In genomic region chr21:31659286-31660133, GRCh38 we compare ENCODE assay signal across 8 cellular contexts. TPM values are rescaled to one million over a fixed set of nuclear protein-coding genes. Genes with fewer than 3 reads are reported as not detected.
DNase-seq lines count a peak whose midpoint lies in the region; ATAC-seq and TF ChIP-seq lines count a peak whose summit lies in the region.

Gene SOD1 (plus strand): TSS chr21:31659693. CDS start chr21:31659770, 77 bp downstream.

- peaks cover 67% of the 10 kb centered on the region for H3K4me1 Mint-ChIP-seq in activated naive CD4-positive, alpha-beta T cell treated with anti-CD3 and anti-CD28 coated beads, Interleukin-2, amount 50 U/mL, for 24 hours

- H3K36me3 Mint-ChIP-seq in activated naive CD4-positive, alpha-beta T cell treated with anti-CD3 and anti-CD28 coated beads, Interleukin-2, amount 50 U/mL, for 24 hours, result peaks cover 11% of the 10 kb centered on the region

- peaks cover 43% of the 10 kb centered on the region for H3K4me1 ChIP-seq in suprapubic skin

- H3K27ac ChIP-seq in suprapubic skin, result peak within 1 kb of the TSS; percentile 95

- H3K27me3 Mint-ChIP-seq in activated naive CD4-positive, alpha-beta T cell treated with anti-CD3 and anti-CD28 coated beads, Interleukin-2, amount 50 U/mL, for 24 hours, result no peaks in the 10 kb centered on the region

- H3K36me3 ChIP-seq in suprapubic skin, result peaks cover 10% of the 10 kb centered on the region

- no peaks in the 10 kb centered on the region for H3K9me3 ChIP-seq in suprapubic skin

- TF ChIP-seq EP300 in suprapubic skin (IDR thresholded peaks at IDR 0.05), result no peak

- no peaks in the 10 kb centered on the region for H3K9me3 Mint-ChIP-seq in activated naive CD4-positive, alpha-beta T cell treated with anti-CD3 and anti-CD28 coated beads, Interleukin-2, amount 50 U/mL, for 24 hours

- TF ChIP-seq CTCF in GM10266 (IDR thresholded peaks at IDR 0.05; ENCODE audit: control insufficient read depth, insufficient read depth, low read depth, missing control alignments), result no peak
- peak in 1 of 2 donors; percentile 26 for TF ChIP-seq CTCF in suprapubic skin (IDR thresholded peaks at IDR 0.05)

- WGBS in suprapubic skin, result under 1% methylated on average over 47 of the region's 91 CpGs

- peak within 1 kb of the TSS; percentile 100 for H3K27ac Mint-ChIP-seq in activated naive CD4-positive, alpha-beta T cell treated with anti-CD3 and anti-CD28 coated beads, Interleukin-2, amount 50 U/mL, for 24 hours

- ATAC-seq in HG02623 (IDR thresholded peaks at IDR 0.05; ENCODE audit: unreplicated experiment), result peak; percentile 93
- ATAC-seq in SK-N-SH treated with all-trans-retinoic acid at 6 μM for 48 hours, result peak; percentile 98

- H3K4me3 ChIP-seq in suprapubic skin, result peak within 1 kb of the TSS; percentile 76

- H3K27me3 ChIP-seq in suprapubic skin, result no peaks in the 10 kb centered on the region

- TF ChIP-seq POLR2A in suprapubic skin (IDR thresholded peaks at IDR 0.05), result peak; percentile 31 to 82

- peak within 1 kb of the TSS; percentile 100 for H3K4me3 Mint-ChIP-seq in activated naive CD4-positive, alpha-beta T cell treated with anti-CD3 and anti-CD28 coated beads, Interleukin-2, amount 50 U/mL, for 24 hours

- DNase-seq in GM10266 (ENCODE audit: extremely low spot score) (peak; percentile 98), NCI-H1092 treated with DMSO at 0.1 percent for 48 hours (lab: John Stamatoyannopoulos, UW) (peak; percentile 90), glomerular endothelial cell (ENCODE audit: extremely low read depth, low read depth, low spot score) (peak; percentile 36), occipital lobe (lab: John Stamatoyannopoulos, UW) (peak; percentile 95), suprapubic skin (ENCODE audit: low spot score in 2 of 2) (peak; percentile 96 to 97)

TF ChIP-seq in SK-N-SH treated with all-trans-retinoic acid at 6 μM for 48 hours, 23 proteins besides CTCF, POLR2A, EP300 and RAD21:
- no peak for TF ChIP-seq BACH2 (CRISPR knock-in tag; IDR thresholded peaks at IDR 0.05; ENCODE audit: borderline replicate concordance)
- no peak for TF ChIP-seq CREB5 (CRISPR knock-in tag; IDR thresholded peaks at IDR 0.05; ENCODE audit: low read depth)
- TF ChIP-seq ARNTL (CRISPR knock-in tag; IDR thresholded peaks at IDR 0.05; ENCODE audit: borderline replicate concordance, low read depth), result no peak
- no peak for TF ChIP-seq ZFP3 (CRISPR knock-in tag; IDR thresholded peaks at IDR 0.05)
- no peak for TF ChIP-seq GLIS3 (CRISPR knock-in tag; IDR thresholded peaks at IDR 0.05)
- TF ChIP-seq CSRNP3 (CRISPR knock-in tag; IDR thresholded peaks at IDR 0.05), result no peak
- no peak for TF ChIP-seq ZFP30 (CRISPR knock-in tag; IDR thresholded peaks at IDR 0.05)
- TF ChIP-seq SNAI2 (CRISPR knock-in tag; IDR thresholded peaks at IDR 0.05), result no peak
- TF ChIP-seq ZNF565 (CRISPR knock-in tag; conservative IDR thresholded peaks at IDR 0.05; ENCODE audit: low read depth), result no peak
- no peak for TF ChIP-seq TCF4 (CRISPR knock-in tag; IDR thresholded peaks at IDR 0.05; ENCODE audit: borderline replicate concordance)
- no peak for TF ChIP-seq PPARA (CRISPR knock-in tag; IDR thresholded peaks at IDR 0.05; ENCODE audit: borderline replicate concordance)

RNA-seq across cellular contexts. Expression of gene SOD1, which starts in this region (rescaled TPM):
- total RNA-seq in glomerular endothelial cell (157 and 228 TPM in 2 replicates), occipital lobe (78.0 TPM), suprapubic skin (100 to 1,000 TPM; 123 to 173 (median 144) TPM)

Comparison
In these comparisons a context has a peak if more than half of its experiments do, and no peak if none do; other contexts are left out.
1. Peak in every context shown above with its lines: DNase-seq, ATAC-seq, H3K4me3 ChIP-seq and H3K27ac ChIP-seq.
2. DNase-seq: peak in every context shown above with its lines; median percentile 98 in GM10266; 96 in suprapubic skin; 95 in occipital lobe; 90 in NCI-H1092 treated with DMSO at 0.1 percent for 48 hours; 36 in glomerular endothelial cell.